In genomic region chr11:28104984-28105383, GRCh38 we compare ENCODE assay signal across 24 cellular contexts. TPM values are rescaled to one million over a fixed set of nuclear protein-coding genes. Genes with fewer than 3 reads are reported as not detected.
DNase-seq lines count a peak whose midpoint lies in the region; ATAC-seq and TF ChIP-seq lines count a peak whose summit lies in the region.
"Had no signal": no experiment of that assay in that cellular context is flagged by ENCODE, and none has a peak within 500 bp of the region (broad histone marks: within the 10 kb centered on the region; RNA-seq: fewer than 3 reads in every experiment).

No MANE protein-coding gene starts in this region.

- H3K4ac ChIP-seq in mesenchymal stem cell (ENCODE audit: low read depth in 1 of 2, low read length in 2 of 2), result no peak overlapping the region

- H3K9me3 ChIP-seq in CD4-positive, CD25-positive, alpha-beta regulatory T cell (ENCODE audit: control insufficient read depth in 2 of 2, low read length in 2 of 2), result no peaks in the 10 kb centered on the region
- H3K9me3 ChIP-seq in Panc1 (ENCODE audit: control insufficient read depth, insufficient read depth, low read depth, low read length) (no peaks in the 10 kb centered on the region), mesenchymal stem cell (ENCODE audit: control insufficient read depth, low read length) (no peaks in the 10 kb centered on the region), upper lobe of left lung (no peaks in the 10 kb centered on the region)
- H3K9me3 ChIP-seq: SJCRH30, spleen, transverse colon had no signal

- no peak overlapping the region for H3K27ac Mint-ChIP-seq in CD4-positive, CD25-positive, alpha-beta regulatory T cell
- H3K27ac Mint-ChIP-seq: activated CD8-positive, alpha-beta T cell treated with anti-CD3 and anti-CD28 coated beads for 36 hours; activated naive CD4-positive, alpha-beta T cell treated with anti-CD3 and anti-CD28 coated beads, Interleukin-2, amount 50 U/mL, for 72 hours had no signal

- TF ChIP-seq POLR2A in upper lobe of left lung (IDR thresholded peaks at IDR 0.05), result no peak

- no peak overlapping the region for H2BK15ac ChIP-seq in mesenchymal stem cell (ENCODE audit: low read depth, poor library complexity, severe bottlenecking)

- peaks cover 39% of the 10 kb centered on the region for H3K4me1 ChIP-seq in CD4-positive, CD25-positive, alpha-beta regulatory T cell (ENCODE audit: control insufficient read depth, insufficient read depth, low read length, poor library complexity, severe bottlenecking)
- H3K4me1 ChIP-seq in Panc1 (ENCODE audit: control insufficient read depth, insufficient read depth, low read length), result peaks cover 40% of the 10 kb centered on the region
- peaks cover 3% of the 10 kb centered on the region for H3K4me1 ChIP-seq in mesenchymal stem cell (ENCODE audit: control insufficient read depth, insufficient read depth, low read depth, low read length)
- H3K4me1 ChIP-seq in upper lobe of left lung, result peaks cover 19 to 24% (median 22%) of the 10 kb centered on the region in 4 donors

- no peak overlapping the region for H4K91ac ChIP-seq in mesenchymal stem cell (ENCODE audit: low read length)

- no peak overlapping the region for H3K4me3 Mint-ChIP-seq in CD4-positive, CD25-positive, alpha-beta regulatory T cell
- H3K4me3 Mint-ChIP-seq: activated CD8-positive, alpha-beta T cell treated with anti-CD3 and anti-CD28 coated beads for 36 hours; CD14-positive monocyte; T-helper 17 cell had no signal

- intact Hi-C loops in Panc1 (cut with micrococcal nuclease; ENCODE audit: unreplicated experiment), result loop anchor here (5.0 kb wide), 1 partner anchor 408 kb away; no protein-coding TSS in a partner anchor

- H3K9me3 Mint-ChIP-seq in CD4-positive, CD25-positive, alpha-beta regulatory T cell, result no peaks in the 10 kb centered on the region
- H3K9me3 Mint-ChIP-seq: activated CD8-positive, alpha-beta T cell treated with anti-CD3 and anti-CD28 coated beads for 36 hours; activated naive CD4-positive, alpha-beta T cell treated with anti-CD3 and anti-CD28 coated beads, Interleukin-2, amount 50 U/mL, for 72 hours; CD14-positive monocyte had no signal

- H2AFZ ChIP-seq in mesenchymal stem cell (ENCODE audit: low read depth, low read length), result no peak overlapping the region

- no peak overlapping the region for H3K14ac ChIP-seq in mesenchymal stem cell (ENCODE audit: low read length in 2 of 2)

- DNase-seq in CD4-positive, CD25-positive, alpha-beta regulatory T cell, result no peak
- DNase-seq in HFF-Myc (ENCODE audit: extremely low read depth, low read depth), result no peak
- DNase-seq in Panc1 (ENCODE audit: low read depth, low spot score), result no peak
- peak; percentile 54 for DNase-seq in mesenchymal stem cell
- DNase-seq in upper lobe of left lung, result no peak
- DNase-seq: activated CD8-positive, alpha-beta T cell treated with anti-CD3 and anti-CD28 coated beads for 36 hours; effector CD8-positive, alpha-beta T cell; foreskin keratinocyte; KBM-7; MV-4-11; NCI-H1694 treated with DMSO at 0.1 percent for 48 hours; NCI-H2171 treated with DMSO at 0.1 percent for 48 hours; NCI-H524 treated with DMSO at 0.1 percent for 48 hours; right cardiac atrium; SJCRH30; spleen; stimulated activated CD4-positive, alpha-beta T cell treated with anti-CD3 and anti-CD28 coated beads, Interleukin-4, amount 100 ng/mL, for 1 hour; T-helper 17 cell; transverse colon had no signal

- H4K8ac ChIP-seq in mesenchymal stem cell (ENCODE audit: low read length), result no peak overlapping the region

- H3K27ac ChIP-seq in CD4-positive, CD25-positive, alpha-beta regulatory T cell (ENCODE audit: insufficient read depth, low read length, poor library complexity, severe bottlenecking), result no peak overlapping the region
- H3K27ac ChIP-seq in Panc1 (ENCODE audit: low read length), result peak overlapping the region; percentile 82; the same call in 1 of the 2 replicates
- H3K27ac ChIP-seq in mesenchymal stem cell (ENCODE audit: low read length, poor library complexity, severe bottlenecking), result no peak overlapping the region
- H3K27ac ChIP-seq in upper lobe of left lung, result no peak overlapping the region
- H3K27ac ChIP-seq: foreskin keratinocyte, SJCRH30, spleen, transverse colon had no signal

- no peak for ATAC-seq in CD4-positive, CD25-positive, alpha-beta regulatory T cell (ENCODE audit: low read depth in 2 of 2)
- no peak for ATAC-seq in Panc1
- ATAC-seq in HG03108 (IDR thresholded peaks at IDR 0.05; ENCODE audit: unreplicated experiment), result no peak
- no peak for ATAC-seq in upper lobe of left lung (ENCODE audit: low FRiP score in 2 of 2)
- no peak for ATAC-seq in HG02981 (IDR thresholded peaks at IDR 0.05; ENCODE audit: unreplicated experiment)
- ATAC-seq: activated CD8-positive, alpha-beta T cell treated with anti-CD3 and anti-CD28 coated beads for 36 hours; activated naive CD4-positive, alpha-beta T cell treated with anti-CD3 and anti-CD28 coated beads, Interleukin-2, amount 50 U/mL, for 72 hours; foreskin keratinocyte; right cardiac atrium; T-helper 17 cell had no signal

- WGBS in mesenchymal stem cell, result 94% methylated on average over 2 of the region's 2 CpGs
- WGBS in upper lobe of left lung, 2 donors, result 90 to 93% methylated on average over 2 of the region's 2 CpGs

- H3K79me1 ChIP-seq in mesenchymal stem cell (replicated peaks; ENCODE audit: low read length, poor library complexity, severe bottlenecking), result peaks cover 4% of the 10 kb centered on the region

- H2AK5ac ChIP-seq in mesenchymal stem cell (ENCODE audit: low read length, severe bottlenecking), result no peak overlapping the region

- POLR2A ChIA-PET in Panc1 (lab: Charles Lee), result interaction anchor here (0.6 kb wide), 1 partner anchor 8 kb away, joined by 4 read pairs; no protein-coding TSS in a partner anchor

- no peak overlapping the region for H2BK12ac ChIP-seq in mesenchymal stem cell (ENCODE audit: low read length in 2 of 2)

- no peaks in the 10 kb centered on the region for H3K27me3 Mint-ChIP-seq in CD4-positive, CD25-positive, alpha-beta regulatory T cell
- H3K27me3 Mint-ChIP-seq: activated CD8-positive, alpha-beta T cell treated with anti-CD3 and anti-CD28 coated beads for 36 hours; T-helper 17 cell had no signal

- no peak overlapping the region for H3K4me2 ChIP-seq in mesenchymal stem cell (ENCODE audit: low read length, poor library complexity, severe bottlenecking)

- no peaks in the 10 kb centered on the region for H3K36me3 ChIP-seq in CD4-positive, CD25-positive, alpha-beta regulatory T cell (ENCODE audit: control insufficient read depth, insufficient read depth, low read length)
- peaks cover 3% of the 10 kb centered on the region for H3K36me3 ChIP-seq in Panc1 (ENCODE audit: control insufficient read depth, insufficient read depth, low read length)
- no peaks in the 10 kb centered on the region for H3K36me3 ChIP-seq in mesenchymal stem cell (ENCODE audit: control insufficient read depth in 1 of 2, insufficient read depth in 2 of 2, low read depth in 1 of 2, low read length in 2 of 2)
- H3K36me3 ChIP-seq in upper lobe of left lung, result no peaks in the 10 kb centered on the region
- H3K36me3 ChIP-seq: SJCRH30, spleen, transverse colon had no signal

- no peak overlapping the region for H3K23ac ChIP-seq in mesenchymal stem cell (ENCODE audit: low read length in 2 of 2)

- H3K27me3 ChIP-seq in CD4-positive, CD25-positive, alpha-beta regulatory T cell (ENCODE audit: control insufficient read depth, insufficient read depth, low read length), result no peaks in the 10 kb centered on the region
- H3K27me3 ChIP-seq in Panc1 (ENCODE audit: control insufficient read depth, insufficient read depth, low read length) (no peaks in the 10 kb centered on the region), mesenchymal stem cell (ENCODE audit: control insufficient read depth in 1 of 2, insufficient read depth in 1 of 2, low read length in 2 of 2) (no peaks in the 10 kb centered on the region), upper lobe of left lung (no peaks in the 10 kb centered on the region)
- H3K27me3 ChIP-seq: foreskin keratinocyte, SJCRH30, spleen, transverse colon had no signal

- no peak overlapping the region for H2BK120ac ChIP-seq in mesenchymal stem cell (ENCODE audit: low read depth, low read length)

- H3K4me3 ChIP-seq in CD4-positive, CD25-positive, alpha-beta regulatory T cell (ENCODE audit: low read depth, low read length), result peak overlapping the region; percentile 20
- H3K4me3 ChIP-seq in HFF-Myc (replicated peaks; ENCODE audit: low read depth, low read length) (peak overlapping the region; percentile 85; the same call in 1 of the 2 replicates), Panc1 (ENCODE audit: low read depth in 2 of 2, low read length in 2 of 2) (peak overlapping the region in 1 of 2 experiments; percentile 84; a peak in 1 of 4 replicates), mesenchymal stem cell (ENCODE audit: insufficient read depth in 1 of 2, low read depth in 1 of 2, low read length in 2 of 2) (no peak overlapping the region), upper lobe of left lung (no peak overlapping the region)
- H3K4me3 ChIP-seq: lung, SJCRH30, spleen, transverse colon had no signal

- CTCF ChIA-PET in Panc1 (lab: Charles Lee), result no interaction called here

- H3K18ac ChIP-seq in mesenchymal stem cell (ENCODE audit: low read depth in 1 of 2, low read length in 2 of 2), result no peak overlapping the region

- no TSS peak for BruUV-seq in Panc1 (replicated peaks; lab: Mats Ljungman, UMichigan)

- TF ChIP-seq CTCF in HFF-Myc (IDR thresholded peaks at IDR 0.05; ENCODE audit: low read depth, low read length, missing control alignments), result no peak
- no peak for TF ChIP-seq CTCF in Panc1 (IDR thresholded peaks at IDR 0.05)
- TF ChIP-seq CTCF in upper lobe of left lung (IDR thresholded peaks at IDR 0.05), result no peak

- H2BK5ac ChIP-seq in mesenchymal stem cell (ENCODE audit: low read depth, low read length, poor library complexity, severe bottlenecking), result no peak overlapping the region

- in situ Hi-C loops in Panc1 (cut with HindIII; ENCODE audit: low pct_unique_long_range_greater_than_20kb, low sequenced_read_pairs), result loop anchor here (25.0 kb wide), 1 partner anchor 393 kb away; the partner anchor contains the start of gene BDNF

- TF ChIP-seq EP300 in upper lobe of left lung (IDR thresholded peaks at IDR 0.05), result no peak

- H3K9ac ChIP-seq in mesenchymal stem cell (ENCODE audit: low read length), result no peak overlapping the region

- H3K4me1 Mint-ChIP-seq in CD4-positive, CD25-positive, alpha-beta regulatory T cell, result peaks cover 16 to 60% (median 40%) of the 10 kb centered on the region in 4 donors

- H3K36me3 Mint-ChIP-seq in CD4-positive, CD25-positive, alpha-beta regulatory T cell, result no peaks in the 10 kb centered on the region

RNA-seq across cellular contexts. Expression of gene KIF18A, which starts 3.0 kb away (rescaled TPM):
- 10.6 TPM for total RNA-seq in CD4-positive, CD25-positive, alpha-beta regulatory T cell
- 1 to 10 TPM; 1.1 to 1.6 (median 1.4) TPM for polyA plus RNA-seq in CD4-positive, CD25-positive, alpha-beta regulatory T cell
- total RNA-seq in Panc1 (2021; ENCODE audit: unreplicated experiment), result 20.8 TPM
- polyA plus RNA-seq in Panc1 (2012; ENCODE audit: insufficient read length), result 3.1 TPM
- 7.1 TPM for polyA plus RNA-seq in mesenchymal stem cell (2013, experiment 1 of 2)
- polyA plus RNA-seq in mesenchymal stem cell (2013, experiment 2 of 2), result 7.3 TPM
- 1 to 10 TPM; 1.2 to 6.3 (median 1.7) TPM for total RNA-seq in upper lobe of left lung

RNA-seq across cellular contexts. Expression of gene METTL15, which starts 3.2 kb away (rescaled TPM):
- total RNA-seq in CD4-positive, CD25-positive, alpha-beta regulatory T cell, result 11.5 TPM
- 1 to 10 TPM; 5.1 to 7.3 (median 6.5) TPM for polyA plus RNA-seq in CD4-positive, CD25-positive, alpha-beta regulatory T cell
- total RNA-seq in Panc1 (2021; ENCODE audit: unreplicated experiment) (11.4 TPM), upper lobe of left lung (10 to 100 TPM in 4 of 6 donors, 1 to 10 TPM in 2; 3.0 to 24.1 (median 11.2) TPM)
- 4.5 TPM for polyA plus RNA-seq in Panc1 (2012; ENCODE audit: insufficient read length)
- 7.1 TPM for polyA plus RNA-seq in mesenchymal stem cell (2013, experiment 1 of 2)
- polyA plus RNA-seq in mesenchymal stem cell (2013, experiment 2 of 2), result 7.8 TPM

Comparison
In these comparisons a context has a peak if more than half of its experiments do, and no peak if none do; other contexts are left out.
1. H3K4me3 ChIP-seq: peak in CD4-positive, CD25-positive, alpha-beta regulatory T cell (single experiment) and HFF-Myc (single experiment); none in mesenchymal stem cell (0 of 2) and upper lobe of left lung (0 of 4).